Comparison of ENCODE assay signal across 5 cellular contexts in genomic region chr2:129504646-129505045, GRCh38.
"Had no signal": no experiment of that assay in that cellular context is flagged by ENCODE, and none has a peak within 500 bp of the region (broad histone marks: within the 10 kb centered on the region; RNA-seq: fewer than 3 reads in every experiment).

No MANE protein-coding gene starts in this region.

- H3K4me3 ChIP-seq: GM23338, K562 had no signal

- DNase-seq: H9, HCEC 1CT, IMR-90 had no signal
